In the genomic region with DNA sequence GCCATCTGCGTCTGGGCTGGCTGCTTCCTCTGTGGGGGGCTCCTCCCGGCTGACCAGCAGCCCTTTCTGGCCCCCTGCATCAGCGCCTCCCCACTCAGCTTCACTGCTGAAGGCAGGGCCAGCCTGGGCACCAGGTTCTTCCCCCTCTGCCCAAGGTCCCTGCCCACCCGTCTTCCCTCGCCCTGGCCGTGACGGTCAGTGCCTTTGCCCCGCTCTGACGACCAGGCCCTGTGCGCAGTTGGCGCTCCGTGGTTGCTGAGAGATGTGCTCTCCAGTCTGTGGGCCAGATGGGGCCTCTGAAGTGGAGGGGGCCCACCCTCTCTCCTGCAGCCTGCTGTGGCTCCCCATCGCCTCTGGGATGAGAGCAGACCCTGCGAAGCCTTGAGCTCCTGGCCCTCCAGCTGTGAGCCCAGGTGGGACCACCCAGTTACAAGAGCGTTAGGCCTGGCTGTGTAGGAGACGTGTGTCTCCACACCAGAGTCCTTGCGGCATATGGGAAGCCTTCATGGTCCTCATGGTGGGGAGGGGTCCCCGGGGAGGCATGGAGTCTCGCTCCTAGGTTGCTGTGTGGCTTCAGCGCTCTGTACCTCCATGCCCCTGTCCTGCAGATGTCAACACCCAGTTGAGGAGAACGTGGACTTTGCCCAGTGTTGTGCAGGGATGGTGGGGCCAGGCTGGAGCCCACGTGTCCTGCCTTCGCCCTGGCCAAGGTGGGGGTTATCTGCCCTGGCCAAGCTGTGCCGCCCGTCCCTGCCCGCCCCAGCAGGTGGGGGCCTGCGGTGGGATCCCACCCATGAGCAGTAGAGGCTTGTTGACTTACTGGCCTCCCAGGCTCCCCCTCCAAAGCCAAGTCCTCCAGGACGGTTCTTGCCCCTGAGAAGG, we compare ENCODE assay signal across 1 cellular context.
TF ChIP-seq lines count a peak whose summit lies in the region.

No MANE protein-coding gene starts in this region.

TF ChIP-seq in HepG2, 621 proteins besides CTCF, POLR2A, EP300 and RAD21 (continued from another document and continues in another):
- TF ChIP-seq, protein P1, sequence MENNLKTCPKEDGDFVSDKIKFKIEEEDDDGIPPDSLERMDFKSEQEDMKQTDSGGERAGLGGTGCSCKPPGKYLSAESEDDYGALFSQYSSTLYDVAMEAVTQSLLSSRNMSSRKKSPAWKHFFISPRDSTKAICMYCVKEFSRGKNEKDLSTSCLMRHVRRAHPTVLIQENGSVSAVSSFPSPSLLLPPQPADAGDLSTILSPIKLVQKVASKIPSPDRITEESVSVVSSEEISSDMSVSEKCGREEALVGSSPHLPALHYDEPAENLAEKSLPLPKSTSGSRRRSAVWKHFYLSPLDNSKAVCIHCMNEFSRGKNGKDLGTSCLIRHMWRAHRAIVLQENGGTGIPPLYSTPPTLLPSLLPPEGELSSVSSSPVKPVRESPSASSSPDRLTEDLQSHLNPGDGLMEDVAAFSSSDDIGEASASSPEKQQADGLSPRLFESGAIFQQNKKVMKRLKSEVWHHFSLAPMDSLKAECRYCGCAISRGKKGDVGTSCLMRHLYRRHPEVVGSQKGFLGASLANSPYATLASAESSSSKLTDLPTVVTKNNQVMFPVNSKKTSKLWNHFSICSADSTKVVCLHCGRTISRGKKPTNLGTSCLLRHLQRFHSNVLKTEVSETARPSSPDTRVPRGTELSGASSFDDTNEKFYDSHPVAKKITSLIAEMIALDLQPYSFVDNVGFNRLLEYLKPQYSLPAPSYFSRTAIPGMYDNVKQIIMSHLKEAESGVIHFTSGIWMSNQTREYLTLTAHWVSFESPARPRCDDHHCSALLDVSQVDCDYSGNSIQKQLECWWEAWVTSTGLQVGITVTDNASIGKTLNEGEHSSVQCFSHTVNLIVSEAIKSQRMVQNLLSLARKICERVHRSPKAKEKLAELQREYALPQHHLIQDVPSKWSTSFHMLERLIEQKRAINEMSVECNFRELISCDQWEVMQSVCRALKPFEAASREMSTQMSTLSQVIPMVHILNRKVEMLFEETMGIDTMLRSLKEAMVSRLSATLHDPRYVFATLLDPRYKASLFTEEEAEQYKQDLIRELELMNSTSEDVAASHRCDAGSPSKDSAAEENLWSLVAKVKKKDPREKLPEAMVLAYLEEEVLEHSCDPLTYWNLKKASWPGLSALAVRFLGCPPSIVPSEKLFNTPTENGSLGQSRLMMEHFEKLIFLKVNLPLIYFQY (CRISPR knock-in tag; IDR thresholded peaks at IDR 0.05; ENCODE audit: borderline replicate concordance) = no peak
- TF ChIP-seq GATA4 (IDR thresholded peaks at IDR 0.05; ENCODE audit: borderline replicate concordance, low read depth) (no peak), HMG20B (CRISPR knock-in tag; conservative IDR thresholded peaks at IDR 0.05) (no peak), CBX5 (CRISPR knock-in tag; IDR thresholded peaks at IDR 0.05; ENCODE audit: borderline replicate concordance) (no peak), SIX1 (CRISPR knock-in tag; IDR thresholded peaks at IDR 0.05; ENCODE audit: borderline replicate concordance) (no peak), PCBP2 (optimal IDR thresholded peaks at IDR 0.05; ENCODE audit: low read depth, low read length, poor library complexity, severe bottlenecking) (no peak), CCDC6 (CRISPR knock-in tag; IDR thresholded peaks at IDR 0.05) (no peak), PHF21A (CRISPR knock-in tag; IDR thresholded peaks at IDR 0.05) (no peak; the same call in 1 of the 2 replicates), ARNT (IDR thresholded peaks at IDR 0.05) (no peak), ZMAT3 (CRISPR knock-in tag; conservative IDR thresholded peaks at IDR 0.05) (0 out of 2 replicates have a peak, but pooled peaks have one; percentile 36), SOX5 (CRISPR knock-in tag; IDR thresholded peaks at IDR 0.05; ENCODE audit: borderline replicate concordance) (peak; percentile 55; the same call in 1 of the 2 replicates), HOXD1 (CRISPR knock-in tag; IDR thresholded peaks at IDR 0.05) (no peak), KDM5B (CRISPR knock-in tag; IDR thresholded peaks at IDR 0.05; ENCODE audit: borderline replicate concordance) (peak; percentile 48; the same call in 1 of the 2 replicates), ZNF557 (CRISPR knock-in tag; IDR thresholded peaks at IDR 0.05) (no peak), ZZZ3 (CRISPR knock-in tag; IDR thresholded peaks at IDR 0.05; ENCODE audit: borderline replicate concordance) (no peak), GATAD1 (CRISPR knock-in tag; IDR thresholded peaks at IDR 0.05) (peak; percentile 46; the same call in 1 of the 2 replicates), SMYD3 (CRISPR knock-in tag; IDR thresholded peaks at IDR 0.05) (no peak), ZNF121 (CRISPR knock-in tag; IDR thresholded peaks at IDR 0.05) (0 out of 2 replicates have a peak, but pooled peaks have one; percentile 31), SPEN (CRISPR knock-in tag; IDR thresholded peaks at IDR 0.05; ENCODE audit: low read depth) (peak; percentile 29; the same call in 1 of the 2 replicates), NFRKB (IDR thresholded peaks at IDR 0.05) (no peak), NFE2 (CRISPR knock-in tag; IDR thresholded peaks at IDR 0.05) (no peak), ZNF33B (CRISPR knock-in tag; IDR thresholded peaks at IDR 0.05) (no peak), ZNF296 (CRISPR knock-in tag; conservative IDR thresholded peaks at IDR 0.05) (no peak), BCL6 (CRISPR knock-in tag; IDR thresholded peaks at IDR 0.05) (no peak; the same call in 1 of the 2 replicates), ZBTB3 (CRISPR knock-in tag; IDR thresholded peaks at IDR 0.05; ENCODE audit: borderline replicate concordance, low read depth) (no peak), ZNF10 (CRISPR knock-in tag; IDR thresholded peaks at IDR 0.05; ENCODE audit: borderline replicate concordance, low read depth) (no peak)
- TF ChIP-seq, protein P2, sequence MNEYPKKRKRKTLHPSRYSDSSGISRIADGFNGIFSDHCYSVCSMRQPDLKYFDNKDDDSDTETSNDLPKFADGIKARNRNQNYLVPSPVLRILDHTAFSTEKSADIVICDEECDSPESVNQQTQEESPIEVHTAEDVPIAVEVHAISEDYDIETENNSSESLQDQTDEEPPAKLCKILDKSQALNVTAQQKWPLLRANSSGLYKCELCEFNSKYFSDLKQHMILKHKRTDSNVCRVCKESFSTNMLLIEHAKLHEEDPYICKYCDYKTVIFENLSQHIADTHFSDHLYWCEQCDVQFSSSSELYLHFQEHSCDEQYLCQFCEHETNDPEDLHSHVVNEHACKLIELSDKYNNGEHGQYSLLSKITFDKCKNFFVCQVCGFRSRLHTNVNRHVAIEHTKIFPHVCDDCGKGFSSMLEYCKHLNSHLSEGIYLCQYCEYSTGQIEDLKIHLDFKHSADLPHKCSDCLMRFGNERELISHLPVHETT (CRISPR knock-in tag; conservative IDR thresholded peaks at IDR 0.05) = no peak
- TF ChIP-seq, protein P3, sequence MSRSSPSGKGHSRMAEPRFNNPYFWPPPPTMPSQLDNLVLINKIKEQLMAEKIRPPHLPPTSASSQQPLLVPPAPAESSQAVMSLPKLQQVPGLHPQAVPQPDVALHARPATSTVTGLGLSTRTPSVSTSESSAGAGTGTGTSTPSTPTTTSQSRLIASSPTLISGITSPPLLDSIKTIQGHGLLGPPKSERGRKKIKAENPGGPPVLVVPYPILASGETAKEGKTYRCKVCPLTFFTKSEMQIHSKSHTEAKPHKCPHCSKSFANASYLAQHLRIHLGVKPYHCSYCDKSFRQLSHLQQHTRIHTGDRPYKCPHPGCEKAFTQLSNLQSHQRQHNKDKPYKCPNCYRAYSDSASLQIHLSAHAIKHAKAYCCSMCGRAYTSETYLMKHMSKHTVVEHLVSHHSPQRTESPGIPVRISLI (CRISPR knock-in tag; IDR thresholded peaks at IDR 0.05; ENCODE audit: borderline replicate concordance) = no peak
- TF ChIP-seq, protein P4, sequence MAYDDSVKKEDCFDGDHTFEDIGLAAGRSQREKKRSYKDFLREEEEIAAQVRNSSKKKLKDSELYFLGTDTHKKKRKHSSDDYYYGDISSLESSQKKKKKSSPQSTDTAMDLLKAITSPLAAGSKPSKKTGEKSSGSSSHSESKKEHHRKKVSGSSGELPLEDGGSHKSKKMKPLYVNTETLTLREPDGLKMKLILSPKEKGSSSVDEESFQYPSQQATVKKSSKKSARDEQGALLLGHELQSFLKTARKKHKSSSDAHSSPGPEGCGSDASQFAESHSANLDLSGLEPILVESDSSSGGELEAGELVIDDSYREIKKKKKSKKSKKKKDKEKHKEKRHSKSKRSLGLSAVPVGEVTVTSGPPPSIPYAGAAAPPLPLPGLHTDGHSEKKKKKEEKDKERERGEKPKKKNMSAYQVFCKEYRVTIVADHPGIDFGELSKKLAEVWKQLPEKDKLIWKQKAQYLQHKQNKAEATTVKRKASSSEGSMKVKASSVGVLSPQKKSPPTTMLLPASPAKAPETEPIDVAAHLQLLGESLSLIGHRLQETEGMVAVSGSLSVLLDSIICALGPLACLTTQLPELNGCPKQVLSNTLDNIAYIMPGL (CRISPR knock-in tag; IDR thresholded peaks at IDR 0.05; ENCODE audit: borderline replicate concordance in 1 of 2, low read depth in 1 of 2) = 0 out of 4 replicates have a peak, but pooled peaks of 1 of the 2 experiments have one; percentile 45
- TF ChIP-seq, protein P5, sequence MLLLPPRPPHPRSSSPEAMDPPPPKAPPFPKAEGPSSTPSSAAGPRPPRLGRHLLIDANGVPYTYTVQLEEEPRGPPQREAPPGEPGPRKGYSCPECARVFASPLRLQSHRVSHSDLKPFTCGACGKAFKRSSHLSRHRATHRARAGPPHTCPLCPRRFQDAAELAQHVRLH (CRISPR knock-in tag; IDR thresholded peaks at IDR 0.05; ENCODE audit: borderline replicate concordance, low read depth) = 0 out of 2 replicates have a peak, but pooled peaks have one; percentile 2
- TF ChIP-seq, protein P6, sequence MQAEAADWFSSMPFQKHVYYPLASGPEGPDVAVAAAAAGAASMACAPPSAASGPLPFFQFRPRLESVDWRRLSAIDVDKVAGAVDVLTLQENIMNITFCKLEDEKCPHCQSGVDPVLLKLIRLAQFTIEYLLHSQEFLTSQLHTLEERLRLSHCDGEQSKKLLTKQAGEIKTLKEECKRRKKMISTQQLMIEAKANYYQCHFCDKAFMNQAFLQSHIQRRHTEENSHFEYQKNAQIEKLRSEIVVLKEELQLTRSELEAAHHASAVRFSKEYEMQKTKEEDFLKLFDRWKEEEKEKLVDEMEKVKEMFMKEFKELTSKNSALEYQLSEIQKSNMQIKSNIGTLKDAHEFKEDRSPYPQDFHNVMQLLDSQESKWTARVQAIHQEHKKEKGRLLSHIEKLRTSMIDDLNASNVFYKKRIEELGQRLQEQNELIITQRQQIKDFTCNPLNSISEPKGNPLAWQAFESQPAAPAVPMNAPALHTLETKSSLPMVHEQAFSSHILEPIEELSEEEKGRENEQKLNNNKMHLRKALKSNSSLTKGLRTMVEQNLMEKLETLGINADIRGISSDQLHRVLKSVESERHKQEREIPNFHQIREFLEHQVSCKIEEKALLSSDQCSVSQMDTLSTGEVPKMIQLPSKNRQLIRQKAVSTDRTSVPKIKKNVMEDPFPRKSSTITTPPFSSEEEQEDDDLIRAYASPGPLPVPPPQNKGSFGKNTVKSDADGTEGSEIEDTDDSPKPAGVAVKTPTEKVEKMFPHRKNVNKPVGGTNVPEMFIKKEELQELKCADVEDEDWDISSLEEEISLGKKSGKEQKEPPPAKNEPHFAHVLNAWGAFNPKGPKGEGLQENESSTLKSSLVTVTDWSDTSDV (CRISPR knock-in tag; IDR thresholded peaks at IDR 0.05) = 0 out of 2 replicates have a peak, but pooled peaks have one; percentile 25
- TF ChIP-seq, protein P7, sequence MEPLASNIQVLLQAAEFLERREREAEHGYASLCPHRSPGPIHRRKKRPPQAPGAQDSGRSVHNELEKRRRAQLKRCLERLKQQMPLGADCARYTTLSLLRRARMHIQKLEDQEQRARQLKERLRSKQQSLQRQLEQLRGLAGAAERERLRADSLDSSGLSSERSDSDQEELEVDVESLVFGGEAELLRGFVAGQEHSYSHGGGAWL (CRISPR knock-in tag; IDR thresholded peaks at IDR 0.05) = peak; percentile 74
- TF ChIP-seq, protein P8, sequence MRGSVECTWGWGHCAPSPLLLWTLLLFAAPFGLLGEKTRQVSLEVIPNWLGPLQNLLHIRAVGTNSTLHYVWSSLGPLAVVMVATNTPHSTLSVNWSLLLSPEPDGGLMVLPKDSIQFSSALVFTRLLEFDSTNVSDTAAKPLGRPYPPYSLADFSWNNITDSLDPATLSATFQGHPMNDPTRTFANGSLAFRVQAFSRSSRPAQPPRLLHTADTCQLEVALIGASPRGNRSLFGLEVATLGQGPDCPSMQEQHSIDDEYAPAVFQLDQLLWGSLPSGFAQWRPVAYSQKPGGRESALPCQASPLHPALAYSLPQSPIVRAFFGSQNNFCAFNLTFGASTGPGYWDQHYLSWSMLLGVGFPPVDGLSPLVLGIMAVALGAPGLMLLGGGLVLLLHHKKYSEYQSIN (CRISPR knock-in tag; IDR thresholded peaks at IDR 0.05; ENCODE audit: borderline replicate concordance) = no peak
- TF ChIP-seq, protein P9, sequence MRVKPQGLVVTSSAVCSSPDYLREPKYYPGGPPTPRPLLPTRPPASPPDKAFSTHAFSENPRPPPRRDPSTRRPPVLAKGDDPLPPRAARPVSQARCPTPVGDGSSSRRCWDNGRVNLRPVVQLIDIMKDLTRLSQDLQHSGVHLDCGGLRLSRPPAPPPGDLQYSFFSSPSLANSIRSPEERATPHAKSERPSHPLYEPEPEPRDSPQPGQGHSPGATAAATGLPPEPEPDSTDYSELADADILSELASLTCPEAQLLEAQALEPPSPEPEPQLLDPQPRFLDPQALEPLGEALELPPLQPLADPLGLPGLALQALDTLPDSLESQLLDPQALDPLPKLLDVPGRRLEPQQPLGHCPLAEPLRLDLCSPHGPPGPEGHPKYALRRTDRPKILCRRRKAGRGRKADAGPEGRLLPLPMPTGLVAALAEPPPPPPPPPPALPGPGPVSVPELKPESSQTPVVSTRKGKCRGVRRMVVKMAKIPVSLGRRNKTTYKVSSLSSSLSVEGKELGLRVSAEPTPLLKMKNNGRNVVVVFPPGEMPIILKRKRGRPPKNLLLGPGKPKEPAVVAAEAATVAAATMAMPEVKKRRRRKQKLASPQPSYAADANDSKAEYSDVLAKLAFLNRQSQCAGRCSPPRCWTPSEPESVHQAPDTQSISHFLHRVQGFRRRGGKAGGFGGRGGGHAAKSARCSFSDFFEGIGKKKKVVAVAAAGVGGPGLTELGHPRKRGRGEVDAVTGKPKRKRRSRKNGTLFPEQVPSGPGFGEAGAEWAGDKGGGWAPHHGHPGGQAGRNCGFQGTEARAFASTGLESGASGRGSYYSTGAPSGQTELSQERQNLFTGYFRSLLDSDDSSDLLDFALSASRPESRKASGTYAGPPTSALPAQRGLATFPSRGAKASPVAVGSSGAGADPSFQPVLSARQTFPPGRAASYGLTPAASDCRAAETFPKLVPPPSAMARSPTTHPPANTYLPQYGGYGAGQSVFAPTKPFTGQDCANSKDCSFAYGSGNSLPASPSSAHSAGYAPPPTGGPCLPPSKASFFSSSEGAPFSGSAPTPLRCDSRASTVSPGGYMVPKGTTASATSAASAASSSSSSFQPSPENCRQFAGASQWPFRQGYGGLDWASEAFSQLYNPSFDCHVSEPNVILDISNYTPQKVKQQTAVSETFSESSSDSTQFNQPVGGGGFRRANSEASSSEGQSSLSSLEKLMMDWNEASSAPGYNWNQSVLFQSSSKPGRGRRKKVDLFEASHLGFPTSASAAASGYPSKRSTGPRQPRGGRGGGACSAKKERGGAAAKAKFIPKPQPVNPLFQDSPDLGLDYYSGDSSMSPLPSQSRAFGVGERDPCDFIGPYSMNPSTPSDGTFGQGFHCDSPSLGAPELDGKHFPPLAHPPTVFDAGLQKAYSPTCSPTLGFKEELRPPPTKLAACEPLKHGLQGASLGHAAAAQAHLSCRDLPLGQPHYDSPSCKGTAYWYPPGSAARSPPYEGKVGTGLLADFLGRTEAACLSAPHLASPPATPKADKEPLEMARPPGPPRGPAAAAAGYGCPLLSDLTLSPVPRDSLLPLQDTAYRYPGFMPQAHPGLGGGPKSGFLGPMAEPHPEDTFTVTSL (CRISPR knock-in tag; IDR thresholded peaks at IDR 0.05; ENCODE audit: borderline replicate concordance) = no peak
